In genomic region chr10:76394707-76395042, GRCh38 we compare ENCODE assay signal across 24 cellular contexts.
"Had no signal": no experiment of that assay in that cellular context is flagged by ENCODE, and none has a peak within 500 bp of the region (broad histone marks: within the 10 kb centered on the region; RNA-seq: fewer than 3 reads in every experiment).

No MANE protein-coding gene starts in this region.

- H3K27ac ChIP-seq: adrenal gland, Peyer's patch, RWPE1, SJSA1 had no signal

- H3K9me3 Mint-ChIP-seq: T-helper 1 cell treated with Interleukin-12 subunit alpha and Interleukin-12 subunit beta and Interleukin-4 antibody, amounts not matched to agents 30 μg/mL and 1 μg/mL, for 36 hours had no signal

- ATAC-seq: activated CD4-positive, CD25-positive, alpha-beta regulatory T cell treated with anti-CD3 and anti-CD28 coated beads, Interleukin-2, amount 50 U/mL, for 24 hours; activated CD8-positive, alpha-beta T cell treated with anti-CD3 and anti-CD28 coated beads, Interleukin-2, amount 10 ng/mL, durations not matched to agents 7 days and 5 days; SK-N-SH treated with all-trans-retinoic acid at 6 μM for 48 hours had no signal

- H3K4me1 ChIP-seq: Peyer's patch, SJSA1 had no signal

- H3K4me3 ChIP-seq: adrenal gland, Peyer's patch, SJSA1 had no signal

- H3K4me1 Mint-ChIP-seq: activated naive CD8-positive, alpha-beta T cell treated with anti-CD3 and anti-CD28 coated beads, Interleukin-2, amount 10 ng/mL, durations not matched to agents 7 days and 5 days had no signal

- H3K27me3 ChIP-seq: adrenal gland, Peyer's patch, SJSA1 had no signal

- H3K27me3 Mint-ChIP-seq: activated naive CD8-positive, alpha-beta T cell treated with anti-CD3 and anti-CD28 coated beads, Interleukin-2, amount 10 ng/mL, durations not matched to agents 7 days and 5 days had no signal

- H3K36me3 ChIP-seq: adrenal gland, Peyer's patch, SJSA1 had no signal

- H3K36me3 Mint-ChIP-seq: activated naive CD8-positive, alpha-beta T cell treated with anti-CD3 and anti-CD28 coated beads, Interleukin-2, amount 10 ng/mL, durations not matched to agents 7 days and 5 days had no signal

- H3K4me3 Mint-ChIP-seq: activated CD8-positive, alpha-beta T cell treated with anti-CD3 and anti-CD28 coated beads, Interleukin-2, amount 10 ng/mL, durations not matched to agents 7 days and 5 days; activated naive CD8-positive, alpha-beta T cell treated with anti-CD3 and anti-CD28 coated beads, Interleukin-2, amount 10 ng/mL, durations not matched to agents 7 days and 5 days; T-helper 1 cell treated with Interleukin-12 subunit alpha and Interleukin-12 subunit beta and Interleukin-4 antibody, amounts not matched to agents 30 μg/mL and 1 μg/mL, for 36 hours had no signal

- H3K9me3 ChIP-seq: adrenal gland, Peyer's patch, SJSA1 had no signal

- H3K27ac Mint-ChIP-seq: activated CD8-positive, alpha-beta T cell treated with anti-CD3 and anti-CD28 coated beads, Interleukin-2, amount 10 ng/mL, durations not matched to agents 7 days and 5 days; activated naive CD8-positive, alpha-beta T cell treated with anti-CD3 and anti-CD28 coated beads, Interleukin-2, amount 10 ng/mL, durations not matched to agents 7 days and 5 days; T-helper 1 cell treated with Interleukin-12 subunit alpha and Interleukin-12 subunit beta and Interleukin-4 antibody, amounts not matched to agents 30 μg/mL and 1 μg/mL, for 36 hours had no signal

- DNase-seq: activated CD4-positive, alpha-beta T cell treated with anti-CD3 and anti-CD28 coated beads for 4 hours; activated CD4-positive, alpha-beta T cell treated with anti-CD3 and anti-CD28 coated beads, Interleukin-2, amount 50 U/mL, for 4 hours; activated CD8-positive, alpha-beta memory T cell treated with anti-CD3 and anti-CD28 coated beads, Interleukin-2, amount 50 U/mL, for 48 hours; activated CD8-positive, alpha-beta T cell treated with anti-CD3 and anti-CD28 coated beads, Interleukin-2, amount 10 ng/mL, durations not matched to agents 7 days and 5 days; activated naive CD4-positive, alpha-beta T cell treated with anti-CD3 and anti-CD28 coated beads, Interleukin-2, amount 50 U/mL, for 16 hours; activated naive CD8-positive, alpha-beta T cell treated with anti-CD3 and anti-CD28 coated beads, Interleukin-2, amount 10 ng/mL, durations not matched to agents 7 days and 5 days; activated T-cell treated with anti-CD3 and anti-CD28 coated beads, Interleukin-2, amount 50 U/mL, for 1 hour; adrenal gland; anterior cingulate cortex; Kasumi-1; KBM-7; NCI-H1092; NCI-H1694; NCI-H2029; NCI-H2107; NCI-H524; Peyer's patch; SHP77; SW 1271 had no signal
